Comparison of ENCODE assay signal across 26 cellular contexts in the genomic region with DNA sequence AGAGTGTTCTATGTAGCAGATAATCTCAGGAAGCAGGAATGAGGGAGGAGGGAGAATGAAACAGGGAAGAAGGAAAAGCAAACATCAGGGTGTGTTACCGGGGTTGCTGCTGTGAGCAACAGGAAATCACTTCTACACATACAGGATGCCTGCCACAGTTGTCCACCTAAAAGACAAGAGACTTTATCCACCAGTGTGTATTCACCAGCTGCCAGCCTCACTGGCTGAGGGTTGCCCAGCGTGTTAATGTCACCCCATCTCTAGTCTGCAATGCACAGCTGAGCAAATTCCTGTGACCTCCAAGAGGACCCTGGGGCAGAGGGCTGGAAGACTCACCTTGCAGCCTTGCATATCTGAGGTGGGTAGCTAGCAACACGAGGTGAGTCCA.
"Had no signal": no experiment of that assay in that cellular context is flagged by ENCODE, and none has a peak within 500 bp of the region (broad histone marks: within the 10 kb centered on the region; RNA-seq: fewer than 3 reads in every experiment).

No MANE protein-coding gene starts in this region.

- H3K27me3 ChIP-seq: brain microvascular endothelial cell, esophagus squamous epithelium, ovary, sigmoid colon, stomach, suprapubic skin, tibial artery, upper lobe of right lung had no signal

- ATAC-seq: stimulated activated effector memory CD8-positive, alpha-beta T cell treated with anti-CD3 and anti-CD28 coated beads, Interleukin-12 subunit alpha, Interleukin-12 subunit beta, amount 100 ng/mL, for 72 hours; T-helper 17 cell; upper lobe of right lung had no signal

- H3K4me1 ChIP-seq: esophagus squamous epithelium, heart right ventricle, left ventricle myocardium inferior, sigmoid colon, stomach, suprapubic skin, upper lobe of right lung had no signal

- H3K9me3 ChIP-seq: esophagus squamous epithelium, ovary, suprapubic skin, upper lobe of right lung had no signal

- H3K36me3 ChIP-seq: brain microvascular endothelial cell, esophagus squamous epithelium, heart right ventricle, left ventricle myocardium inferior, ovary, sigmoid colon, stomach, suprapubic skin, tibial artery, upper lobe of right lung had no signal

- DNase-seq: activated CD4-positive, alpha-beta memory T cell treated with anti-CD3 and anti-CD28 coated beads, Interleukin-2, amount 10 ng/mL, durations not matched to agents 7 days and 5 days; activated CD4-positive, alpha-beta T cell treated with anti-CD3 and anti-CD28 coated beads for 1 hour; activated CD4-positive, alpha-beta T cell treated with anti-CD3 and anti-CD28 coated beads, Interleukin-2, amount 10 ng/mL, durations not matched to agents 7 days and 5 days; activated CD8-positive, alpha-beta memory T cell treated with anti-CD3 and anti-CD28 coated beads, Interleukin-2, amount 50 U/mL, for 48 hours; activated gamma-delta T cell; activated naive CD4-positive, alpha-beta T cell treated with anti-CD3 and anti-CD28 coated beads, Interleukin-2, amount 10 ng/mL, durations not matched to agents 7 days and 5 days; activated naive CD8-positive, alpha-beta T cell treated with anti-CD3 and anti-CD28 coated beads, Interleukin-2, amount 10 ng/mL, durations not matched to agents 7 days and 5 days; activated T-cell treated with anti-CD3 and anti-CD28 coated beads, Interleukin-2, amount 50 U/mL, for 24 hours; amniotic stem cell; brain microvascular endothelial cell; cortex of kidney; esophagus squamous epithelium; foreskin melanocyte; heart right ventricle; left ventricle myocardium inferior; ovary; small intestine; stimulated activated CD4-positive, alpha-beta T cell treated with anti-CD3 and anti-CD28 coated beads, Interleukin-4, amount 100 ng/mL, for 24 hours; stomach; T-helper 17 cell; T1000; upper lobe of right lung had no signal

- H3K27ac ChIP-seq: brain microvascular endothelial cell, esophagus squamous epithelium, heart right ventricle, left ventricle myocardium inferior, ovary, sigmoid colon, stomach, suprapubic skin, upper lobe of right lung had no signal

- H3K4me3 ChIP-seq: esophagus squamous epithelium, heart right ventricle, left ventricle myocardium inferior, ovary, sigmoid colon, stomach, suprapubic skin, tibial artery, upper lobe of right lung had no signal
